In the genomic region with DNA sequence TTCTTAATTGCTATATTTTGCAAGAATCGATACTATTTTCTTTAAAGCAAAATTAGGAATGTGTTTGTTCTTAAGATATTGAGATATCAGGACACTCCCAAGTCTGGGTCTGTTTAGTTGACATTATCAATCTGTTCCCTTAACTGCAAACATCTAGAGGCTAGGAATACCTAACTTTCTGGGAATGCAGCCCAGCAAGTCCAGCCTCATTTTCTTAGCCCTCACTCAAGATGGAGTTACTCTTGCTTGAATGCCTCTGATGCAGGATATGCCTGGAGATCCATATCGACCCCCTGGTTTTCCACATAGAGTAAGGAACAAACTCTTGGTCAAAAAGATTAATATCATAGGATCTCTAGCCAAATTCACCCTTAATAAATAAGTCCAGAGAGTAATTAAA, we compare ENCODE assay signal across 30 cellular contexts.
"Had no signal": no experiment of that assay in that cellular context is flagged by ENCODE, and none has a peak within 500 bp of the region (broad histone marks: within the 10 kb centered on the region; RNA-seq: fewer than 3 reads in every experiment).

No MANE protein-coding gene starts in this region.

- H3K36me3 ChIP-seq: adrenal gland, ascending aorta, brain microvascular endothelial cell, breast epithelium, cardiac muscle cell had no signal

- DNase-seq: activated effector memory CD4-positive, alpha-beta T cell treated with anti-CD3 and anti-CD28 coated beads, Interleukin-2, amount 50 U/mL, for 16 hours; activated effector memory CD4-positive, alpha-beta T cell treated with Interleukin-2 at 50 U/mL for 16 hours; activated gamma-delta T cell; activated gamma-delta T cell treated with Interleukin-2 at 50 U/mL for 16 hours; activated naive CD4-positive, alpha-beta T cell; activated naive CD4-positive, alpha-beta T cell treated with anti-CD3 and anti-CD28 coated beads for 36 hours; activated naive CD4-positive, alpha-beta T cell treated with anti-CD3 and anti-CD28 coated beads, Interleukin-2, amount 10 ng/mL, durations not matched to agents 7 days and 5 days; activated naive CD4-positive, alpha-beta T cell treated with anti-CD3 and anti-CD28 coated beads, Interleukin-2, amount 50 U/mL, for 16 hours; activated naive CD4-positive, alpha-beta T cell treated with Interleukin-2 at 50 U/mL for 16 hours; activated naive CD8-positive, alpha-beta T cell treated with anti-CD3 and anti-CD28 coated beads for 36 hours; activated naive CD8-positive, alpha-beta T cell treated with anti-CD3 and anti-CD28 coated beads, Interleukin-2, amount 10 ng/mL, durations not matched to agents 7 days and 5 days; activated naive CD8-positive, alpha-beta T cell treated with anti-CD3 and anti-CD28 coated beads, Interleukin-2, amount 50 U/mL, for 24 hours; activated T-cell treated with anti-CD3 and anti-CD28 coated beads, Interleukin-2, amount 50 U/mL, for 1 hour; activated T-cell treated with anti-CD3 and anti-CD28 coated beads, Interleukin-2, amount 50 U/mL, for 24 hours; activated T-cell treated with anti-CD3 and anti-CD28 coated beads, Interleukin-2, amount 50 U/mL, for 4 hours; activated T-cell treated with anti-CD3 and anti-CD28 coated beads, Interleukin-2, amount 50 U/mL, for 48 hours; activated T-cell treated with anti-CD3 and anti-CD28 coated beads, Interleukin-2, amount 50 U/mL, for 72 hours; adrenal gland; amniotic stem cell; amygdala; anterior cingulate cortex; aorta; body of pancreas; brain microvascular endothelial cell; caudate nucleus; central memory CD4-positive, alpha-beta T cell; cerebellar nuclear complex had no signal

- H3K4me3 ChIP-seq: adrenal gland, ascending aorta, body of pancreas, breast epithelium, cardiac muscle cell had no signal

- H3K27me3 ChIP-seq: adrenal gland, ascending aorta, body of pancreas, brain microvascular endothelial cell, breast epithelium, cardiac muscle cell had no signal

- H3K27ac ChIP-seq: adrenal gland, ascending aorta, body of pancreas, brain microvascular endothelial cell, breast epithelium, cardiac muscle cell had no signal

- H3K4me1 ChIP-seq: adrenal gland, ascending aorta, body of pancreas, breast epithelium had no signal

- H3K9me3 ChIP-seq: adrenal gland, ascending aorta, body of pancreas had no signal
